Comparison of ENCODE assay signal across 9 cellular contexts in the genomic region with DNA sequence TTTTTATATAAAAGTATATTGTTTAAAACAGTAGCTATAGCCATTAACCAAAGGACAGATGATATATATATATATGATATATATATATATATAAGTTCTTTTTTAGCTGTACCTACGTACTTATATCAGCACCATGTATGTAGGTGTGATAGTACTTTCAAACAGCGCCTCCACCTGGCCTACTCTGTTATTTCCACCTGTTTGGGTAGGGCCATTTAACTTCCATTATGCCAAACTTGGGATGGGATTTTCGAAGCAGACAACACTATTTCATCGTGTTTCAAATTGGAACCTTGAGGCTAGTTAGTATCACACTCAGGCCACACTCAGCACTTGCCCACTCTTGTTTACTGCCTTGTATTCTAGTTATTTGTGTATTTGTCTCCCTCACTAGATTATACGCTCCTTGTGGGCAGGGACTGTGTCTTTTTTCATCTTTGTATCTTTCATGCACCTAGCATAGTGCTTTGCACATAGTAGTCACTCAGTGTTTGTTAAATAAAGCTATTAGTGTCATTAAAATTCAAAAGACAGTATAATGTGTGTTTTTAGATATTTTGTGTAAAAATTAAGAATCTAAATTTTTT. TPM values are rescaled to one million over a fixed set of nuclear protein-coding genes. Genes with fewer than 3 reads are reported as not detected.
DNase-seq lines count a peak whose midpoint lies in the region; ATAC-seq and TF ChIP-seq lines count a peak whose summit lies in the region.
"Had no signal": no experiment of that assay in that cellular context is flagged by ENCODE, and none has a peak within 500 bp of the region (broad histone marks: within the 10 kb centered on the region; RNA-seq: fewer than 3 reads in every experiment).

No MANE protein-coding gene starts in this region.

- no peaks in the 10 kb centered on the region for H3K9me3 ChIP-seq in osteoblast (ENCODE audit: low read depth, low read length)
- H3K9me3 ChIP-seq in esophagus squamous epithelium = no peaks in the 10 kb centered on the region

- intact Hi-C loops in esophagus squamous epithelium (cut with DNase I) = no loop called here

- no peaks in the 10 kb centered on the region for H3K79me2 ChIP-seq in osteoblast (ENCODE audit: insufficient read depth, low read length)

- DNase-seq in MV-4-11 (lab: John Stamatoyannopoulos, UW) (peak; percentile 11), osteoblast (ENCODE audit: insufficient read length, low spot score, missing footprints) (peak; percentile 11), substantia nigra (lab: John Stamatoyannopoulos, UW) (no peak), esophagus squamous epithelium (lab: John Stamatoyannopoulos, UW) (no peak), NCI-H1930 (lab: John Stamatoyannopoulos, UW) (no peak)
- peak; percentile 31 for DNase-seq in activated naive CD4-positive, alpha-beta T cell treated with anti-CD3 and anti-CD28 coated beads, Interleukin-2, amount 50 U/mL, for 16 hours
- DNase-seq: NCI-H510A treated with DMSO at 0.1 percent for 48 hours had no signal

- H3K4me3 ChIP-seq in osteoblast (ENCODE audit: insufficient read depth, low read length) = no peak overlapping the region
- no peak overlapping the region for H3K4me3 ChIP-seq in esophagus squamous epithelium

- TF ChIP-seq CTCF in GM12872 (IDR thresholded peaks at IDR 0.05; ENCODE audit: insufficient read depth, low read depth, low read length) = peak; percentile 46; the same call in 2 of the 3 replicates
- TF ChIP-seq CTCF in osteoblast (IDR thresholded peaks at IDR 0.05; ENCODE audit: extremely low read depth, low read depth, low read length) = no peak
- peak in 1 of 6 experiments; percentile 33 for TF ChIP-seq CTCF in esophagus squamous epithelium (IDR thresholded peaks at IDR 0.05)

- ATAC-seq in HG03175 (IDR thresholded peaks at IDR 0.05; ENCODE audit: unreplicated experiment) = no peak

- no peaks in the 10 kb centered on the region for H3K27me3 ChIP-seq in osteoblast (ENCODE audit: insufficient read depth, low read length)
- H3K27me3 ChIP-seq in esophagus squamous epithelium = no peaks in the 10 kb centered on the region

- H2AFZ ChIP-seq in osteoblast (ENCODE audit: low read length) = no peak overlapping the region

- H3K27ac ChIP-seq in osteoblast (ENCODE audit: low read depth, low read length) (no peak overlapping the region), substantia nigra (ENCODE audit: low read depth, low read length, poor library complexity, severe bottlenecking) (no peak overlapping the region), esophagus squamous epithelium (no peak overlapping the region)

- no peak for TF ChIP-seq POLR2A in esophagus squamous epithelium (IDR thresholded peaks at IDR 0.05)

- no peaks in the 10 kb centered on the region for H4K20me1 ChIP-seq in osteoblast (ENCODE audit: insufficient read depth, low read length)

- WGBS in esophagus squamous epithelium, 2 donors = 86% methylated on average over 5 of the region's 5 CpGs

- no peak overlapping the region for H3K4me2 ChIP-seq in osteoblast (ENCODE audit: insufficient read depth, low read length)

- H3K4me1 ChIP-seq in osteoblast (ENCODE audit: insufficient read depth, low read length) (no peaks in the 10 kb centered on the region), esophagus squamous epithelium (no peaks in the 10 kb centered on the region)

- peaks cover 24% of the 10 kb centered on the region for H3K36me3 ChIP-seq in osteoblast (ENCODE audit: insufficient read depth, low read length)
- peaks cover 0 to 73% (median 11%) of the 10 kb centered on the region in 3 donors for H3K36me3 ChIP-seq in esophagus squamous epithelium

RNA-seq across cellular contexts. Expression of a gene that starts 11.8 kb away (rescaled TPM):
- 502 and 518 TPM in 2 replicates for total RNA-seq in osteoblast
- 100 to 1,000 TPM; 135 to 236 (median 201) TPM for total RNA-seq in esophagus squamous epithelium

RNA-seq across cellular contexts. Expression of a gene that starts 42.5 kb away (rescaled TPM):
- total RNA-seq in osteoblast (74.6 and 76.4 TPM in 2 replicates), esophagus squamous epithelium (10 to 100 TPM; 10.5 to 42.0 (median 25.0) TPM)

Comparison
In these comparisons a context has a peak if more than half of its experiments do, and no peak if none do; other contexts are left out.
1. DNase-seq: peak in MV-4-11 (single experiment), activated naive CD4-positive, alpha-beta T cell treated with anti-CD3 and anti-CD28 coated beads, Interleukin-2, amount 50 U/mL, for 16 hours (single experiment) and osteoblast (single experiment); none in substantia nigra (0 of 49), esophagus squamous epithelium (single experiment) and NCI-H1930 (0 of 2).